9 cellular contexts compared by ENCODE assay signal in genomic region chr22:19169002-19169946, GRCh38. TPM values are rescaled to one million over a fixed set of nuclear protein-coding genes. Genes with fewer than 3 reads are reported as not detected.
DNase-seq lines count a peak whose midpoint lies in the region; ATAC-seq and TF ChIP-seq lines count a peak whose summit lies in the region.
"Had no signal": no experiment of that assay in that cellular context is flagged by ENCODE, and none has a peak within 500 bp of the region (broad histone marks: within the 10 kb centered on the region; RNA-seq: fewer than 3 reads in every experiment).

No MANE protein-coding gene starts in this region.

- H3K27me3 Mint-ChIP-seq in CD14-positive monocyte (ENCODE audit: low read depth in 3 of 3): peaks cover 47 to 64% (median 54%) of the 10 kb centered on the region in 3 donors
- H3K27me3 Mint-ChIP-seq in nephron progenitor cell (ENCODE audit: low read depth, poor library complexity): peaks cover 72% of the 10 kb centered on the region

- H3K27me3 ChIP-seq in HUES48 (ENCODE audit: control insufficient read depth, insufficient read depth, low read length) (peaks cover 47% of the 10 kb centered on the region), colonic mucosa (peaks cover 23% of the 10 kb centered on the region)

- H3K36me3 Mint-ChIP-seq in CD14-positive monocyte (peaks cover 0 to 4% of the 10 kb centered on the region in 2 donors), nephron progenitor cell (ENCODE audit: low read depth) (no peaks in the 10 kb centered on the region)

- no peaks in the 10 kb centered on the region for H3K9me3 ChIP-seq in HUES48 (ENCODE audit: control insufficient read depth, insufficient read depth, low read length)
- no peaks in the 10 kb centered on the region for H3K9me3 ChIP-seq in colonic mucosa

- H3K9me3 Mint-ChIP-seq in CD14-positive monocyte (peaks cover 0 to 18% (median 9%) of the 10 kb centered on the region in 7 donors), nephron progenitor cell (peaks cover 7% of the 10 kb centered on the region)

- H3K4me3 Mint-ChIP-seq in CD14-positive monocyte (peak overlapping the region; percentile 67 to 73), nephron progenitor cell (peak overlapping the region; percentile 69)

- H3K27ac Mint-ChIP-seq in CD14-positive monocyte (no peak overlapping the region), nephron progenitor cell (no peak overlapping the region)

- H3K4me1 Mint-ChIP-seq in CD14-positive monocyte (peaks cover 40% of the 10 kb centered on the region), nephron progenitor cell (peaks cover 32% of the 10 kb centered on the region)

- H3K4me1 ChIP-seq in HUES48 (ENCODE audit: control insufficient read depth, insufficient read depth, low read length) (peaks cover 24% of the 10 kb centered on the region), colonic mucosa (peaks cover 31% of the 10 kb centered on the region)

- no peak for DNase-seq in CD14-positive monocyte (ENCODE audit: low spot score)
- DNase-seq in colonic mucosa: no peak
- DNase-seq in nephron progenitor cell: no peak
- no peak for DNase-seq in NCI-H446 (lab: John Stamatoyannopoulos, UW)
- no peak for DNase-seq in NCI-H226

- no peak for TF ChIP-seq CTCF in CD14-positive monocyte (IDR thresholded peaks at IDR 0.05)
- TF ChIP-seq CTCF in colonic mucosa (IDR thresholded peaks at IDR 0.05): no peak
- no peak for TF ChIP-seq CTCF in nephron progenitor cell (IDR thresholded peaks at IDR 0.05)

- peak overlapping the region; percentile 21 for H3K27ac ChIP-seq in HUES48 (ENCODE audit: low read depth, low read length)
- H3K27ac ChIP-seq in colonic mucosa: no peak overlapping the region

- H3K4me3 ChIP-seq in HUES48 (ENCODE audit: low read depth, low read length): peak overlapping the region; percentile 50
- peak overlapping the region; percentile 21 for H3K4me3 ChIP-seq in colonic mucosa

- ATAC-seq in HG03439 (IDR thresholded peaks at IDR 0.05; ENCODE audit: unreplicated experiment) (no peak), GM21360 (IDR thresholded peaks at IDR 0.05; ENCODE audit: unreplicated experiment) (no peak)

- peaks cover 13% of the 10 kb centered on the region for H3K36me3 ChIP-seq in HUES48 (ENCODE audit: control insufficient read depth, insufficient read depth, low read length)
- no peaks in the 10 kb centered on the region for H3K36me3 ChIP-seq in colonic mucosa

- H3K9ac ChIP-seq in HUES48 (ENCODE audit: low read depth, low read length): no peak overlapping the region
- no peak overlapping the region for H3K9ac ChIP-seq in colonic mucosa (ENCODE audit: low read depth in 2 of 2, low read length in 2 of 2)

- intact Hi-C loops in CD14-positive monocyte (cut with micrococcal nuclease) (no loop called here), colonic mucosa (cut with DNase I) (no loop called here)

RNA-seq across cellular contexts. Expression of gene SLC25A1, which starts 9.3 kb away (rescaled TPM):
- polyA plus RNA-seq in CD14-positive monocyte: 10 to 100 TPM; 35.1 to 37.4 TPM
- total RNA-seq in colonic mucosa: 100 to 1,000 TPM; 191 to 218 TPM

RNA-seq across cellular contexts. Expression of gene GSC2, which starts 19.2 kb away (rescaled TPM):
- polyA plus RNA-seq in CD14-positive monocyte: not detected
- total RNA-seq in colonic mucosa: not detected
- polyA plus RNA-seq: esophagus had no signal

RNA-seq across cellular contexts. Expression of gene ESS2, which starts 24.8 kb away (rescaled TPM):
- 1 to 10 TPM; 4.0 to 5.5 TPM for polyA plus RNA-seq in CD14-positive monocyte
- total RNA-seq in colonic mucosa: 10 to 100 TPM; 12.8 to 16.1 TPM

RNA-seq across cellular contexts. Expression of gene TSSK2, which starts 38.2 kb away (rescaled TPM):
- not detected for polyA plus RNA-seq in CD14-positive monocyte
- not detected for total RNA-seq in colonic mucosa

RNA-seq across cellular contexts. Expression of gene DGCR2, which starts 47.1 kb away (rescaled TPM):
- 10 to 100 TPM; 28.9 to 37.0 TPM for polyA plus RNA-seq in CD14-positive monocyte
- total RNA-seq in colonic mucosa: 10 to 100 TPM; 71.6 to 82.5 TPM
